Comparison of ENCODE assay signal across 19 cellular contexts in genomic region chr5:53368966-53369605, GRCh38.
A peak's percentile ranks its signal among the peaks of the same experiment; 100 is the strongest.
DNase-seq lines count a peak whose midpoint lies in the region; ATAC-seq, FAIRE-seq and TF ChIP-seq lines count a peak whose summit lies in the region.
"Had no signal": no experiment of that assay in that cellular context is flagged by ENCODE, and none has a peak within 500 bp of the region (broad histone marks: within the 10 kb centered on the region; RNA-seq: fewer than 3 reads in every experiment).

No MANE protein-coding gene starts in this region.

- H3K18ac ChIP-seq in H1 (ENCODE audit: extremely low read depth, low read length), result no peak overlapping the region

- H3K14ac ChIP-seq in H1 (ENCODE audit: insufficient read length), result no peak overlapping the region

- no peak overlapping the region for H4K8ac ChIP-seq in H1 (ENCODE audit: extremely low read depth, insufficient read depth, low read length)

- H2BK5ac ChIP-seq in H1 (ENCODE audit: low read depth, low read length), result no peak overlapping the region

- no peak overlapping the region for H3K56ac ChIP-seq in H1 (replicated peaks; ENCODE audit: insufficient read length, low read depth, low read length)

- no peak overlapping the region for H3K4ac ChIP-seq in H1 (replicated peaks; ENCODE audit: insufficient read length, low read depth, low read length)

- in situ Hi-C loops in mammary epithelial cell (cut with MboI; ENCODE audit: low sequenced_read_pairs in 2 of 2), result loop anchor here (10.0 kb wide), 1 partner anchor 46 kb away; no protein-coding TSS in a partner anchor

- dilution Hi-C loops in mammary epithelial cell (cut with HindIII; ENCODE audit: low sequenced_read_pairs), result loop anchor here (5.0 to 10.0 kb wide), 3 partner anchors 37 to 122 kb away; no protein-coding TSS in a partner anchor

- H3K4me2 ChIP-seq in mammary epithelial cell (ENCODE audit: insufficient read depth, low read depth, low read length) (peak overlapping the region; percentile 5), PC-9 (peak overlapping the region; percentile 18; the same call in 1 of the 2 replicates), H1 (ENCODE audit: insufficient read depth in 1 of 2, low read depth in 2 of 2, low read length in 2 of 2) (no peak overlapping the region)

- H3K27ac ChIP-seq in mammary epithelial cell (ENCODE audit: insufficient read depth, low read depth, low read length) (peak overlapping the region; percentile 44), breast epithelium (no peak overlapping the region), PC-9 (peak overlapping the region; percentile 83), H1 (ENCODE audit: low read depth, low read length) (no peak overlapping the region), foreskin keratinocyte (peak overlapping the region; percentile 98), A673 (ENCODE audit: low read depth, low read length, poor library complexity, severe bottlenecking) (no peak overlapping the region)
- H3K27ac ChIP-seq: C4-2B had no signal

- POLR2A ChIA-PET in PC-9 (lab: Charles Lee; ENCODE audit: unreplicated experiment), result interaction anchor here (0.5 kb wide), 1 partner anchor 434 kb away, joined by 3 read pairs; no protein-coding TSS in a partner anchor
- POLR2A ChIA-PET in H1 (lab: Charles Lee; ENCODE audit: partially characterized antibody), result interaction anchor here (1.0 kb wide), 1 partner anchor 9 kb away, joined by 3 read pairs; no protein-coding TSS in a partner anchor
- POLR2A ChIA-PET in A673 (lab: Charles Lee; ENCODE audit: low non-redundant PET), result no interaction called here

- no peak overlapping the region for H3K23ac ChIP-seq in H1 (ENCODE audit: insufficient read length)

- no peak for FAIRE-seq in H1 (lab: Jason Lieb, UNC)
- FAIRE-seq: GM12878, GM18507 had no signal

- no peaks in the 10 kb centered on the region for H3K79me2 ChIP-seq in mammary epithelial cell (ENCODE audit: insufficient read depth, low read length)
- H3K79me2 ChIP-seq in PC-9 (ENCODE audit: low read depth), result no peaks in the 10 kb centered on the region
- no peaks in the 10 kb centered on the region for H3K79me2 ChIP-seq in H1 (ENCODE audit: control insufficient read depth in 1 of 2, insufficient read depth in 2 of 2, low read length in 2 of 2)

- no peaks in the 10 kb centered on the region for H3K23me2 ChIP-seq in H1 (ENCODE audit: low read depth, low read length)

- H2BK20ac ChIP-seq in H1 (ENCODE audit: low read length), result no peak overlapping the region

- peaks cover 8% of the 10 kb centered on the region; the same call in 1 of the 2 replicates for H3F3A ChIP-seq in PC-9 (ENCODE audit: insufficient read depth, low read depth)

- TF ChIP-seq CTCF in mammary epithelial cell (conservative IDR thresholded peaks at IDR 0.05 in 1 of 2, IDR thresholded peaks at IDR 0.05 in 1 of 2; ENCODE audit: extremely low read depth in 1 of 2, insufficient read depth in 1 of 2, low read depth in 1 of 2, low read length in 2 of 2) (no peak), breast epithelium (IDR thresholded peaks at IDR 0.05) (no peak), PC-9 (conservative IDR thresholded peaks at IDR 0.05) (no peak), H1 (IDR thresholded peaks at IDR 0.05; ENCODE audit: control extremely low read depth in 1 of 3, insufficient read depth in 1 of 3, low read depth in 1 of 3, low read length in 3 of 3) (no peak), foreskin keratinocyte (conservative IDR thresholded peaks at IDR 0.05) (no peak), A673 (conservative IDR thresholded peaks at IDR 0.05; ENCODE audit: low read depth, low read length) (no peak)

- H3K4me1 ChIP-seq in mammary epithelial cell (ENCODE audit: insufficient read depth, low read length) (peaks cover 34% of the 10 kb centered on the region), breast epithelium (no peaks in the 10 kb centered on the region), PC-9 (replicated peaks; ENCODE audit: insufficient read depth) (peaks cover 20% of the 10 kb centered on the region), H1 (replicated peaks in 1 of 4; ENCODE audit: control insufficient read depth in 3 of 4, insufficient read depth in 4 of 4, low read length in 3 of 4) (no peaks in the 10 kb centered on the region), foreskin keratinocyte (peaks cover 29% of the 10 kb centered on the region), A673 (ENCODE audit: insufficient read depth, low read length, poor library complexity, severe bottlenecking) (no peaks in the 10 kb centered on the region)

- no peak overlapping the region for H4K91ac ChIP-seq in H1 (replicated peaks; ENCODE audit: insufficient read length, low read length)

- no peaks in the 10 kb centered on the region for H3K27me3 ChIP-seq in mammary epithelial cell (ENCODE audit: insufficient read depth, low read length)
- H3K27me3 ChIP-seq in breast epithelium, result no peaks in the 10 kb centered on the region
- H3K27me3 ChIP-seq in PC-9 (ENCODE audit: insufficient read depth, low read depth), result no peaks in the 10 kb centered on the region
- no peaks in the 10 kb centered on the region for H3K27me3 ChIP-seq in H1 (replicated peaks in 1 of 4; ENCODE audit: control insufficient read depth in 3 of 4, extremely low read depth in 1 of 4, insufficient read depth in 3 of 4, low read length in 3 of 4)
- no peaks in the 10 kb centered on the region for H3K27me3 ChIP-seq in foreskin keratinocyte
- no peaks in the 10 kb centered on the region for H3K27me3 ChIP-seq in A673 (replicated peaks; ENCODE audit: insufficient read depth, low read depth, low read length, poor library complexity)

- no peak overlapping the region for H4K5ac ChIP-seq in H1 (ENCODE audit: insufficient read length, low read depth, low read length)

- H3K79me1 ChIP-seq in H1 (ENCODE audit: low read depth, low read length), result no peaks in the 10 kb centered on the region

- DNase-seq in mammary epithelial cell, result no peak
- DNase-seq in breast epithelium (ENCODE audit: low spot score in 2 of 2), result no peak
- DNase-seq in PC-9, result no peak
- DNase-seq in H1 (ENCODE audit: low read depth in 1 of 2, low spot score in 2 of 2), result no peak
- DNase-seq in foreskin keratinocyte, result no peak
- DNase-seq in AML-193 (lab: John Stamatoyannopoulos, UW), result no peak
- no peak for DNase-seq in A673 (ENCODE audit: low spot score)
- DNase-seq: 8988T, DMS 273 treated with DMSO at 0.1 percent for 48 hours, GDM1, H9, NCI-H1436, NCI-H2081, NCI-H524, SIG-M5 had no signal

- no peak for TF ChIP-seq EP300 in H1 (IDR thresholded peaks at IDR 0.05; ENCODE audit: borderline replicate concordance in 1 of 2, low read depth in 2 of 2, low read length in 2 of 2)

- no peak for ATAC-seq in foreskin keratinocyte
- no peak for ATAC-seq in HG03571 (IDR thresholded peaks at IDR 0.05; ENCODE audit: unreplicated experiment)
- ATAC-seq: GM12878 had no signal

- no peaks in the 10 kb centered on the region for H3K9me2 ChIP-seq in PC-9 (ENCODE audit: insufficient read depth)

- 25% methylated on average over 2 of the region's 2 CpGs for WGBS in mammary epithelial cell (ENCODE audit: low coverage, missing lambda C conversion rate)
- 94% methylated on average over 2 of the region's 2 CpGs; no CpG with 5 or more reads in 1 of the 2 experiments for WGBS in H1 (ENCODE audit: extremely low coverage in 1 of 2, insufficient coverage in 1 of 2, insufficient read length in 1 of 2, insufficient replicate concordance in 2 of 2, low coverage in 1 of 2, low lambda C conversion rate in 2 of 2, missing lambda C conversion rate in 1 of 2), 2 experiments

- no peak overlapping the region for H2AK5ac ChIP-seq in H1 (ENCODE audit: low read depth, low read length)

- TF ChIP-seq RAD21 in H1 (IDR thresholded peaks at IDR 0.05 in 1 of 2, conservative IDR thresholded peaks at IDR 0.05 in 1 of 2; ENCODE audit: low read depth in 2 of 2, low read length in 2 of 2), result no peak

- TF ChIP-seq POLR2A in breast epithelium (IDR thresholded peaks at IDR 0.05) (no peak), H1 (IDR thresholded peaks at IDR 0.05; ENCODE audit: control extremely low read depth in 1 of 2, low read depth in 2 of 2, low read length in 2 of 2) (no peak)

- H4K20me1 ChIP-seq in mammary epithelial cell (ENCODE audit: insufficient read depth, low read length) (no peaks in the 10 kb centered on the region), PC-9 (ENCODE audit: insufficient read depth) (no peaks in the 10 kb centered on the region), H1 (replicated peaks in 1 of 2; ENCODE audit: control insufficient read depth in 1 of 2, insufficient read depth in 2 of 2, low read length in 2 of 2) (no peaks in the 10 kb centered on the region)

- H2BK15ac ChIP-seq in H1 (ENCODE audit: low read length), result no peak overlapping the region

- H3K4me3 ChIP-seq in mammary epithelial cell (replicated peaks in 1 of 3; ENCODE audit: insufficient read depth in 1 of 3, low read depth in 2 of 3, low read length in 3 of 3) (no peak overlapping the region), breast epithelium (no peak overlapping the region), PC-9 (no peak overlapping the region), H1 (ENCODE audit: extremely low read depth in 1 of 4, insufficient read depth in 2 of 4, low read depth in 3 of 4, low read length in 4 of 4) (no peak overlapping the region), A673 (ENCODE audit: low read depth, low read length, poor library complexity, severe bottlenecking) (no peak overlapping the region)
- H3K4me3 ChIP-seq: GM12878 had no signal

- H3K9me3 ChIP-seq in mammary epithelial cell (replicated peaks; ENCODE audit: insufficient read depth, low read length) (no peaks in the 10 kb centered on the region), breast epithelium (no peaks in the 10 kb centered on the region), PC-9 (ENCODE audit: insufficient read depth, low read depth) (peaks cover 4% of the 10 kb centered on the region; the same call in 1 of the 2 replicates), H1 (ENCODE audit: insufficient read depth in 2 of 2, low read depth in 1 of 2, low read length in 1 of 2) (no peaks in the 10 kb centered on the region), A673 (ENCODE audit: low read depth, low read length, poor library complexity, severe bottlenecking) (no peaks in the 10 kb centered on the region)

- no peak overlapping the region for H3K9ac ChIP-seq in mammary epithelial cell (ENCODE audit: insufficient read depth, low read length)
- H3K9ac ChIP-seq in H1 (replicated peaks in 1 of 4; ENCODE audit: extremely low read depth in 1 of 4, low read depth in 3 of 4, low read length in 3 of 4), result no peak overlapping the region

- intact Hi-C loops in mammary epithelial cell (cut with micrococcal nuclease) (no loop called here), breast epithelium (cut with DNase I; ENCODE audit: low total_unique reads) (no loop called here), PC-9 (cut with micrococcal nuclease; ENCODE audit: unreplicated experiment) (no loop called here), A673 (cut with micrococcal nuclease; ENCODE audit: unreplicated experiment) (no loop called here)

- no peak overlapping the region for H2BK12ac ChIP-seq in H1 (ENCODE audit: low read depth, low read length)

- no TSS peak for BruUV-seq in mammary epithelial cell (replicated peaks; lab: Mats Ljungman, UMichigan)
- BruUV-seq in PC-9 (replicated peaks; lab: Mats Ljungman, UMichigan), result no TSS peak
- BruUV-seq in A673 (replicated peaks; lab: Mats Ljungman, UMichigan), result no TSS peak

- H2BK120ac ChIP-seq in H1 (replicated peaks; ENCODE audit: low read depth, low read length), result no peak overlapping the region

- CTCF ChIA-PET in mammary epithelial cell (lab: Charles Lee; ENCODE audit: low non-redundant PET) (no interaction called here), PC-9 (lab: Charles Lee) (no interaction called here), H1 (lab: Charles Lee; ENCODE audit: partially characterized antibody) (interaction anchor here (0.6 kb wide), 1 partner anchor 59 kb away, joined by 3 read pairs; no protein-coding TSS in a partner anchor), A673 (lab: Charles Lee) (no interaction called here)

- H3K36me3 ChIP-seq in mammary epithelial cell (ENCODE audit: insufficient read depth, low read length) (no peaks in the 10 kb centered on the region), breast epithelium (no peaks in the 10 kb centered on the region), PC-9 (ENCODE audit: low read depth) (no peaks in the 10 kb centered on the region), H1 (ENCODE audit: control insufficient read depth in 2 of 4, insufficient read depth in 4 of 4, low read length in 3 of 4) (no peaks in the 10 kb centered on the region), A673 (ENCODE audit: insufficient read depth, low read length, poor library complexity, severe bottlenecking) (no peaks in the 10 kb centered on the region)

- H2AFZ ChIP-seq in mammary epithelial cell (ENCODE audit: low read depth, low read length) (no peak overlapping the region), PC-9 (0 out of 2 replicates have a peak overlapping the region, but pooled peaks have one; percentile 5), H1 (ENCODE audit: low read length) (0 out of 2 replicates have a peak overlapping the region, but pooled peaks have one; percentile 25)

Comparison
In these comparisons a context has a peak if more than half of its experiments do, and no peak if none do; other contexts are left out.
1. H3K27ac ChIP-seq: peak in mammary epithelial cell (single experiment), PC-9 (single experiment) and foreskin keratinocyte (single experiment); none in breast epithelium (0 of 2), H1 (single experiment) and A673 (single experiment).
2. H3K4me2 ChIP-seq: peak in mammary epithelial cell (single experiment) and PC-9 (single experiment); none in H1 (0 of 2).